26 cellular contexts compared by ENCODE assay signal in genomic region chr15:50150349-50150748, GRCh38. TPM values are rescaled to one million over a fixed set of nuclear protein-coding genes. Genes with fewer than 3 reads are reported as not detected.
"Had no signal": no experiment of that assay in that cellular context is flagged by ENCODE, and none has a peak within 500 bp of the region (broad histone marks: within the 10 kb centered on the region; RNA-seq: fewer than 3 reads in every experiment).

No MANE protein-coding gene starts in this region.

- H3K4me3 Mint-ChIP-seq: activated CD4-positive, alpha-beta memory T cell treated with anti-CD3 and anti-CD28 coated beads, Interleukin-2, amount 10 ng/mL, durations not matched to agents 7 days and 5 days; activated CD4-positive, alpha-beta T cell treated with anti-CD3 and anti-CD28 coated beads, Interleukin-2, amount 10 ng/mL, durations not matched to agents 7 days and 5 days; activated naive CD4-positive, alpha-beta T cell treated with anti-CD3 and anti-CD28 coated beads for 36 hours; natural killer cell treated with Interleukin-12 subunit alpha and Interleukin-12 subunit beta and Interleukin-15 and Interleukin-18, amount 100 ng/mL, for 72 hours; T-cell had no signal

- H3K4me1 Mint-ChIP-seq: T-cell had no signal

- H3K9me3 Mint-ChIP-seq: activated CD4-positive, alpha-beta memory T cell treated with anti-CD3 and anti-CD28 coated beads, Interleukin-2, amount 10 ng/mL, durations not matched to agents 7 days and 5 days; activated CD4-positive, alpha-beta T cell treated with anti-CD3 and anti-CD28 coated beads, Interleukin-2, amount 10 ng/mL, durations not matched to agents 7 days and 5 days; activated naive CD4-positive, alpha-beta T cell treated with anti-CD3 and anti-CD28 coated beads for 36 hours; natural killer cell treated with Interleukin-12 subunit alpha and Interleukin-12 subunit beta and Interleukin-15 and Interleukin-18, amount 100 ng/mL, for 72 hours; T-cell had no signal

- H3K36me3 Mint-ChIP-seq: natural killer cell treated with Interleukin-12 subunit alpha and Interleukin-12 subunit beta and Interleukin-15 and Interleukin-18, amount 100 ng/mL, for 72 hours; T-cell had no signal

- DNase-seq: activated CD4-positive, alpha-beta memory T cell treated with anti-CD3 and anti-CD28 coated beads, Interleukin-2, amount 10 ng/mL, durations not matched to agents 7 days and 5 days; activated CD4-positive, alpha-beta T cell treated with anti-CD3 and anti-CD28 coated beads, Interleukin-2, amount 10 ng/mL, durations not matched to agents 7 days and 5 days; activated effector memory CD4-positive, alpha-beta T cell treated with Interleukin-2 at 50 U/mL for 16 hours; activated naive CD4-positive, alpha-beta T cell treated with anti-CD3 and anti-CD28 coated beads for 36 hours; activated T-cell treated with anti-CD3 and anti-CD28 coated beads, Interleukin-2, amount 50 U/mL, for 48 hours; amygdala; caudate nucleus; cortex of kidney; left cardiac atrium; left ventricle myocardium superior; mucosa of descending colon; right cardiac atrium; stimulated activated CD4-positive, alpha-beta T cell treated with anti-CD3 and anti-CD28 coated beads, Interleukin-15, amount 100 ng/mL, for 24 hours; stimulated activated CD4-positive, alpha-beta T cell treated with anti-CD3 and anti-CD28 coated beads, Interleukin-2, amount 100 ng/mL, for 24 hours; stimulated activated naive CD4-positive, alpha-beta T cell; T-cell; testis; transverse colon; WERI-Rb-1 had no signal

- ATAC-seq: activated CD4-positive, CD25-positive, alpha-beta regulatory T cell treated with anti-CD3 and anti-CD28 coated beads, Interleukin-2, amount 50 U/mL, for 24 hours; gastroesophageal sphincter; left cardiac atrium; left ventricle myocardium superior; mucosa of descending colon; natural killer cell treated with Interleukin-12 subunit alpha and Interleukin-12 subunit beta and Interleukin-15 and Interleukin-18, amount 100 ng/mL, for 72 hours; right cardiac atrium; T-cell had no signal

- H3K27me3 Mint-ChIP-seq: natural killer cell treated with Interleukin-12 subunit alpha and Interleukin-12 subunit beta and Interleukin-15 and Interleukin-18, amount 100 ng/mL, for 72 hours; T-cell had no signal

- H3K27ac Mint-ChIP-seq: activated CD4-positive, alpha-beta memory T cell treated with anti-CD3 and anti-CD28 coated beads, Interleukin-2, amount 10 ng/mL, durations not matched to agents 7 days and 5 days; activated CD4-positive, alpha-beta T cell treated with anti-CD3 and anti-CD28 coated beads, Interleukin-2, amount 10 ng/mL, durations not matched to agents 7 days and 5 days; activated naive CD4-positive, alpha-beta T cell treated with anti-CD3 and anti-CD28 coated beads for 36 hours; T-cell had no signal

RNA-seq across cellular contexts. Expression of gene ATP8B4, which starts 31.3 kb away (rescaled TPM):
- total RNA-seq: chondrocyte, endothelial cell of umbilical vein, pulmonary artery endothelial cell had no signal

RNA-seq across cellular contexts. Expression of gene SLC27A2, which starts 31.6 kb away (rescaled TPM):
- total RNA-seq: chondrocyte, endothelial cell of umbilical vein, left ventricle myocardium superior, myocyte, pulmonary artery endothelial cell had no signal
